1 cellular context compared by ENCODE assay signal in the genomic region with DNA sequence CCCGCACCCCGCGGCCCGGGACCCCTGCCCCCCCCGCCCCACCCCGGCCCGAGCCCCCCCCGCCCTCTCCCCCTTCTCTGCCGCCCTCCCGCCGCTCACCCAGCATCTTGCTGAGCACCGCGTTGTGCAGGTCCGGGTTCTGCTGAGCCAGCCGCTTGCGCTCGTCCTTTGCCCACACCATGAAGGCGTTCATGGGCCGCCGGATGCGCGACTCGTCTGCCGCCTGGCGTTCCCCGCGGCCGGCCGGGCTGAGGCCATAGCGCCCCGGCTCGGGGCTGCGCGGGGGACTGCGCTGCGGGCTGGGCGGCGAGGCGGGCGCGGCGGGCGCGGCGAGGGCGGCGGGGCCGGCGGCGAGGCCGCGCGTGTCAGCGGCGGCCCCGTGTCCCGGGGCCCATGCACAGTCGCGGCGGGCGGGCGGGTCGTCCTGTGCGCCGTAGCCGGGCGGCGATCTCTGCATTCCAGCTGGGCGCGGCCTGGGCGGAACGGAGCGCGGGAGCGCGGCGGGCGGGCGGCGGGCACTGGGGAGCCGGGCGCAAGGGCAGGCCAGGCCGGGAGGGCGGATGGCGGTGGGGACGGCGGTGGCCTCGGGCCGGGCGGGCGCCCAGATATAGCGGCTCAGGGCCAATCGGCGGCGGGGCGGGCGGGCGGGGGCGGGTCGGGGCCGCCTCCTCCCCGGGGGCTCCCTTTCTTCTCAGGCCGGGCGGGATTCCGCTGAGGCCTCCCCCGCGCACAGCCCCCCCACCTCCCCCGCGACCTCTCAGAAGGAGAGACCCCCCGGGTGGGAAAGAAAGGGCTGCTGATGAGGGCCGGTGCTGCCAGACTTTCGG.
TF ChIP-seq lines count a peak whose summit lies in the region.

A gene (minus strand): TSS at position 580 of the 827 bp plus-strand sequence. CDS start 123 bp downstream, at position 457.

TF ChIP-seq in SK-N-SH treated with all-trans-retinoic acid at 6 μM for 48 hours, 23 proteins besides CTCF, POLR2A, EP300 and RAD21 (continued from another document):
- TF ChIP-seq, protein P1, sequence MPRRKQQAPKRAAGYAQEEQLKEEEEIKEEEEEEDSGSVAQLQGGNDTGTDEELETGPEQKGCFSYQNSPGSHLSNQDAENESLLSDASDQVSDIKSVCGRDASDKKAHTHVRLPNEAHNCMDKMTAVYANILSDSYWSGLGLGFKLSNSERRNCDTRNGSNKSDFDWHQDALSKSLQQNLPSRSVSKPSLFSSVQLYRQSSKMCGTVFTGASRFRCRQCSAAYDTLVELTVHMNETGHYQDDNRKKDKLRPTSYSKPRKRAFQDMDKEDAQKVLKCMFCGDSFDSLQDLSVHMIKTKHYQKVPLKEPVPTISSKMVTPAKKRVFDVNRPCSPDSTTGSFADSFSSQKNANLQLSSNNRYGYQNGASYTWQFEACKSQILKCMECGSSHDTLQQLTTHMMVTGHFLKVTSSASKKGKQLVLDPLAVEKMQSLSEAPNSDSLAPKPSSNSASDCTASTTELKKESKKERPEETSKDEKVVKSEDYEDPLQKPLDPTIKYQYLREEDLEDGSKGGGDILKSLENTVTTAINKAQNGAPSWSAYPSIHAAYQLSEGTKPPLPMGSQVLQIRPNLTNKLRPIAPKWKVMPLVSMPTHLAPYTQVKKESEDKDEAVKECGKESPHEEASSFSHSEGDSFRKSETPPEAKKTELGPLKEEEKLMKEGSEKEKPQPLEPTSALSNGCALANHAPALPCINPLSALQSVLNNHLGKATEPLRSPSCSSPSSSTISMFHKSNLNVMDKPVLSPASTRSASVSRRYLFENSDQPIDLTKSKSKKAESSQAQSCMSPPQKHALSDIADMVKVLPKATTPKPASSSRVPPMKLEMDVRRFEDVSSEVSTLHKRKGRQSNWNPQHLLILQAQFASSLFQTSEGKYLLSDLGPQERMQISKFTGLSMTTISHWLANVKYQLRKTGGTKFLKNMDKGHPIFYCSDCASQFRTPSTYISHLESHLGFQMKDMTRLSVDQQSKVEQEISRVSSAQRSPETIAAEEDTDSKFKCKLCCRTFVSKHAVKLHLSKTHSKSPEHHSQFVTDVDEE (CRISPR knock-in tag; IDR thresholded peaks at IDR 0.05) = no peak
- TF ChIP-seq GLIS3 (CRISPR knock-in tag; IDR thresholded peaks at IDR 0.05) = no peak
- TF ChIP-seq PPARA (CRISPR knock-in tag; IDR thresholded peaks at IDR 0.05; ENCODE audit: borderline replicate concordance) = no peak
- TF ChIP-seq, protein P2, sequence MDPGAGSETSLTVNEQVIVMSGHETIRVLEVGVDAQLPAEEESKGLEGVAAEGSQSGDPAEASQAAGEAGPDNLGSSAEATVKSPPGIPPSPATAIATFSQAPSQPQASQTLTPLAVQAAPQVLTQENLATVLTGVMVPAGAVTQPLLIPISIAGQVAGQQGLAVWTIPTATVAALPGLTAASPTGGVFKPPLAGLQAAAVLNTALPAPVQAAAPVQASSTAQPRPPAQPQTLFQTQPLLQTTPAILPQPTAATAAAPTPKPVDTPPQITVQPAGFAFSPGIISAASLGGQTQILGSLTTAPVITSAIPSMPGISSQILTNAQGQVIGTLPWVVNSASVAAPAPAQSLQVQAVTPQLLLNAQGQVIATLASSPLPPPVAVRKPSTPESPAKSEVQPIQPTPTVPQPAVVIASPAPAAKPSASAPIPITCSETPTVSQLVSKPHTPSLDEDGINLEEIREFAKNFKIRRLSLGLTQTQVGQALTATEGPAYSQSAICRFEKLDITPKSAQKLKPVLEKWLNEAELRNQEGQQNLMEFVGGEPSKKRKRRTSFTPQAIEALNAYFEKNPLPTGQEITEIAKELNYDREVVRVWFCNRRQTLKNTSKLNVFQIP (CRISPR knock-in tag; IDR thresholded peaks at IDR 0.05; ENCODE audit: borderline replicate concordance, low read depth) = no peak
- TF ChIP-seq ZFP30 (CRISPR knock-in tag; IDR thresholded peaks at IDR 0.05) = no peak
- no peak for TF ChIP-seq ZFP3 (CRISPR knock-in tag; IDR thresholded peaks at IDR 0.05)
- TF ChIP-seq CSDC2 (CRISPR knock-in tag; IDR thresholded peaks at IDR 0.05) = no peak
- TF ChIP-seq ZNF8 (CRISPR knock-in tag; IDR thresholded peaks at IDR 0.05) = no peak
- no peak for TF ChIP-seq ESRRG (CRISPR knock-in tag; IDR thresholded peaks at IDR 0.05)
- no peak for TF ChIP-seq BACH2 (CRISPR knock-in tag; IDR thresholded peaks at IDR 0.05; ENCODE audit: borderline replicate concordance)
- TF ChIP-seq ARNTL (CRISPR knock-in tag; IDR thresholded peaks at IDR 0.05; ENCODE audit: borderline replicate concordance, low read depth) = no peak
TF ChIP-seq in SK-N-SH treated with all-trans-retinoic acid at 6 μM for 48 hours: peak in this region for 0.
